ENCODE assay signal across 8 cellular contexts in the genomic region with DNA sequence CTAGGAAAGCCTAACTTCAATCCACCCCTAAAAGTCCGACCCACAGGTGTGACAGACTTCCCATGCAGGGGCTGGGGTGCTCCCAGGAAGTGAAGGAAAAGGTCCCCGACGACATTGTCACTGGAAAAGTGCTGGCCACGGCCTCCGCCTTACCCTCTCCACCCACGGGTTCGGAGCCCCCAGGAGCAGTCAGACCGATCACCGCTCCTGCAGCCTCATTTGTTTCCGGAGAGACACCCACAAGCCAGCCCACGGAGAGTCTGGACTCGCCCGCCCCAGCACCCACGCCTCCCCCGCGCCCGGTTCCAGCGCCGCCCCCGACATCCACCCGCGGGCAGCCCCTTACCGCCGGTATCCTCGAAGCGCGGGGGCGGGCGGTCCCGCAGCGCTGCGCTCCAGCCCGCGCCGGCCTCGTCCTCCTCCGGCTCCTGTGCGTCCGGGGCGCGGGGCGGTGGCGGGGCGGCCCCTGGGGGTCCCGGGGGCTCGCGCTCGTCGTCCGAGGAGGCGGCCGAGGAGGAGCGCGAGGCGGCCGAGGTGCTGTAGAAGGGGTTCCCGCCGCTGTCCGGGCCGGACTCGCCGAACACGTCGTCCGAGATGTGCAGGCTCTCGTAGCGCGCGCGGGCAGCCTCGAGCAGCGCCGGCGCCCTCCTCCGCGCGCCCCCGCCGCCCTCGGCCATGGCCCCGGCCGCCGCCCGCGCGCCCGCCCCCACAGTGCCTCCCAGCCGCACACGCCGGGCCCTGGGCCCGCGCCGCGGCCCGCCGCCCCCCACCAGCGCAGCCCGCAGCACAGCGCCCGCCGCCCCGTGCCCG. TPM values are rescaled to one million over a fixed set of nuclear protein-coding genes. Genes with fewer than 3 reads are reported as not detected.
DNase-seq lines count a peak whose midpoint lies in the region; ATAC-seq, FAIRE-seq and TF ChIP-seq lines count a peak whose summit lies in the region.

No MANE protein-coding gene starts in this region.

- DNase-seq in H1 (ENCODE audit: low read depth in 1 of 2, low spot score in 2 of 2), result peak in 1 of 2 experiments; percentile 60
- DNase-seq in pancreas, result peak; percentile 16 to 78 (median 44)
- DNase-seq in Kasumi-1 (lab: John Stamatoyannopoulos, UW), result no peak
- no peak for DNase-seq in NCI-H526 treated with DMSO at 0.1 percent for 48 hours (lab: John Stamatoyannopoulos, UW)
- no peak for DNase-seq in medulla oblongata (ENCODE audit: extremely low spot score)

- H3K4me3 ChIP-seq in H1 (ENCODE audit: extremely low read depth in 1 of 4, insufficient read depth in 2 of 4, low read depth in 3 of 4, low read length in 4 of 4) (peak overlapping the region; percentile 35 to 71 (median 69)), pancreas (peak overlapping the region; percentile 35 to 70 (median 64))

- 0 out of 4 replicates have a peak, but pooled peaks cover 0 to 1% of the 10 kb centered on the region in 2 experiments for H3K9me3 ChIP-seq in H1 (ENCODE audit: insufficient read depth in 2 of 2, low read depth in 1 of 2, low read length in 1 of 2)
- no peaks in the 10 kb centered on the region for H3K9me3 ChIP-seq in pancreas

- no peak overlapping the region for H3K27ac ChIP-seq in H1 (ENCODE audit: low read depth, low read length)
- peak overlapping the region in 1 of 4 donors; percentile 50 for H3K27ac ChIP-seq in pancreas

- peak overlapping the region; percentile 95 to 97 for H3K4me2 ChIP-seq in H1 (ENCODE audit: insufficient read depth in 1 of 2, low read depth in 2 of 2, low read length in 2 of 2)

- no peak for TF ChIP-seq CTCF in H1 (IDR thresholded peaks at IDR 0.05; ENCODE audit: control extremely low read depth in 1 of 3, insufficient read depth in 1 of 3, low read depth in 1 of 3, low read length in 3 of 3)
- TF ChIP-seq CTCF in pancreas (IDR thresholded peaks at IDR 0.05), result no peak

- no peaks in the 10 kb centered on the region for H3K36me3 ChIP-seq in H1 (ENCODE audit: control insufficient read depth in 2 of 4, insufficient read depth in 4 of 4, low read length in 3 of 4)
- H3K36me3 ChIP-seq in pancreas, result no peaks in the 10 kb centered on the region

- FAIRE-seq in H1 (lab: Jason Lieb, UNC), result no peak
- FAIRE-seq in pancreas (lab: Jason Lieb, UNC), result no peak

- intact Hi-C loops in pancreas (cut with DNase I), result no loop called here

- H4K20me1 ChIP-seq in H1 (replicated peaks in 1 of 2; ENCODE audit: control insufficient read depth in 1 of 2, insufficient read depth in 2 of 2, low read length in 2 of 2), result peaks cover 6 to 17% of the 10 kb centered on the region in 2 experiments

- H3K9ac ChIP-seq in H1 (replicated peaks in 1 of 4; ENCODE audit: extremely low read depth in 1 of 4, low read depth in 3 of 4, low read length in 3 of 4), result peak overlapping the region in 2 of 4 experiments; percentile 25 to 73; a peak in 2 of 7 replicates

- no peak for TF ChIP-seq POLR2A in H1 (IDR thresholded peaks at IDR 0.05; ENCODE audit: control extremely low read depth in 1 of 2, low read depth in 2 of 2, low read length in 2 of 2)

- H3K23ac ChIP-seq in H1 (ENCODE audit: insufficient read length), result no peak overlapping the region

- H3K56ac ChIP-seq in H1 (replicated peaks; ENCODE audit: insufficient read length, low read depth, low read length), result no peak overlapping the region

- no peak overlapping the region for H4K91ac ChIP-seq in H1 (replicated peaks; ENCODE audit: insufficient read length, low read length)

- H3K79me2 ChIP-seq in H1 (ENCODE audit: control insufficient read depth in 1 of 2, insufficient read depth in 2 of 2, low read length in 2 of 2), result peaks cover 3 to 43% of the 10 kb centered on the region in 2 experiments

- H3K27me3 ChIP-seq in H1 (replicated peaks in 1 of 4; ENCODE audit: control insufficient read depth in 3 of 4, extremely low read depth in 1 of 4, insufficient read depth in 3 of 4, low read length in 3 of 4) (peaks cover 0 to 17% (median 13%) of the 10 kb centered on the region in 4 experiments; a peak in 5 of 7 replicates), pancreas (no peaks in the 10 kb centered on the region)

- no peak overlapping the region for H2BK20ac ChIP-seq in H1 (ENCODE audit: low read length)

- peaks cover 18% of the 10 kb centered on the region; the same call in 1 of the 2 replicates for H3K23me2 ChIP-seq in H1 (ENCODE audit: low read depth, low read length)

- H4K8ac ChIP-seq in H1 (ENCODE audit: extremely low read depth, insufficient read depth, low read length), result no peak overlapping the region; the same call in 1 of the 2 replicates

- no peak overlapping the region for H2BK120ac ChIP-seq in H1 (replicated peaks; ENCODE audit: low read depth, low read length)

- H3K18ac ChIP-seq in H1 (ENCODE audit: extremely low read depth, low read length), result no peak overlapping the region

- no peak overlapping the region for H4K5ac ChIP-seq in H1 (ENCODE audit: insufficient read length, low read depth, low read length)

- CTCF ChIA-PET in H1 (lab: Charles Lee; ENCODE audit: partially characterized antibody), result no interaction called here

- no peak overlapping the region for H3K4ac ChIP-seq in H1 (replicated peaks; ENCODE audit: insufficient read length, low read depth, low read length)

- H2AK5ac ChIP-seq in H1 (ENCODE audit: low read depth, low read length), result no peak overlapping the region

- no peak overlapping the region for H3K14ac ChIP-seq in H1 (ENCODE audit: insufficient read length)

- no peak overlapping the region for H2BK15ac ChIP-seq in H1 (ENCODE audit: low read length)

- 4% methylated on average over 14 of the region's 103 CpGs; no CpG with 5 or more reads in 1 of the 2 experiments for WGBS in H1 (ENCODE audit: extremely low coverage in 1 of 2, insufficient coverage in 1 of 2, insufficient read length in 1 of 2, insufficient replicate concordance in 2 of 2, low coverage in 1 of 2, low lambda C conversion rate in 2 of 2, missing lambda C conversion rate in 1 of 2), 2 experiments
- WGBS in pancreas, 2 donors, result 1% methylated on average over 36 to 103 of the region's 103 CpGs

- no peak overlapping the region for H2AFZ ChIP-seq in H1 (ENCODE audit: low read length)

- TF ChIP-seq EP300 in Ishikawa (IDR thresholded peaks at IDR 0.05; ENCODE audit: borderline replicate concordance) (no peak), H1 (IDR thresholded peaks at IDR 0.05; ENCODE audit: borderline replicate concordance in 1 of 2, low read depth in 2 of 2, low read length in 2 of 2) (no peak)

- ATAC-seq in GM19035 (IDR thresholded peaks at IDR 0.05; ENCODE audit: unreplicated experiment), result peak; percentile 5
- peak in 2 of 4 donors; percentile 0 to 7 for ATAC-seq in pancreas
- ATAC-seq in GM18519 (IDR thresholded peaks at IDR 0.05; ENCODE audit: low FRiP score, unreplicated experiment), result no peak

- TF ChIP-seq RAD21 in Ishikawa (IDR thresholded peaks at IDR 0.05; ENCODE audit: low read depth) (no peak), H1 (IDR thresholded peaks at IDR 0.05 in 1 of 2, conservative IDR thresholded peaks at IDR 0.05 in 1 of 2; ENCODE audit: low read depth in 2 of 2, low read length in 2 of 2) (no peak)

- H3K4me1 ChIP-seq in H1 (replicated peaks in 1 of 4; ENCODE audit: control insufficient read depth in 3 of 4, insufficient read depth in 4 of 4, low read length in 3 of 4), result peaks cover 24 to 54% (median 31%) of the 10 kb centered on the region in 4 experiments
- H3K4me1 ChIP-seq in pancreas, result peaks cover 0 to 9% (median 8%) of the 10 kb centered on the region in 3 donors

- POLR2A ChIA-PET in H1 (lab: Charles Lee; ENCODE audit: partially characterized antibody), result interaction anchor here (0.9 to 1.6 kb wide), 2 partner anchors 26 to 217 kb away, joined by 4 to 5 read pairs; a partner anchor contains a TSS

- H3K79me1 ChIP-seq in H1 (ENCODE audit: low read depth, low read length), result peaks cover 4% of the 10 kb centered on the region; the same call in 1 of the 2 replicates

- no peak overlapping the region for H2BK12ac ChIP-seq in H1 (ENCODE audit: low read depth, low read length)

- H2BK5ac ChIP-seq in H1 (ENCODE audit: low read depth, low read length), result no peak overlapping the region

TF ChIP-seq in Ishikawa, 13 proteins besides CTCF, POLR2A, EP300 and RAD21 (continues in another document):
- TF ChIP-seq, protein P1, sequence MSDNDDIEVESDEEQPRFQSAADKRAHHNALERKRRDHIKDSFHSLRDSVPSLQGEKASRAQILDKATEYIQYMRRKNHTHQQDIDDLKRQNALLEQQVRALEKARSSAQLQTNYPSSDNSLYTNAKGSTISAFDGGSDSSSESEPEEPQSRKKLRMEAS (IDR thresholded peaks at IDR 0.05), result peak; percentile 33; the same call in 1 of the 2 replicates
- peak; percentile 72 for TF ChIP-seq EGR1 (IDR thresholded peaks at IDR 0.05)
- no peak for TF ChIP-seq YY1 (IDR thresholded peaks at IDR 0.05; ENCODE audit: low read depth)
- TF ChIP-seq TAF1 (IDR thresholded peaks at IDR 0.05; ENCODE audit: low read depth), result no peak
- TF ChIP-seq CEBPB (IDR thresholded peaks at IDR 0.05), result no peak
- TF ChIP-seq NFIC (IDR thresholded peaks at IDR 0.05), result no peak

TF ChIP-seq in H1, 55 proteins besides CTCF, POLR2A, EP300 and RAD21 (continues in another document):
- TF ChIP-seq KDM1A (IDR thresholded peaks at IDR 0.05; ENCODE audit: borderline replicate concordance, low read length), result no peak
- no peak for TF ChIP-seq CREB1 (IDR thresholded peaks at IDR 0.05)
- TF ChIP-seq KDM4A (IDR thresholded peaks at IDR 0.05; ENCODE audit: low read depth, low read length, severe bottlenecking), result peak; percentile 52
- TF ChIP-seq, protein P2, sequence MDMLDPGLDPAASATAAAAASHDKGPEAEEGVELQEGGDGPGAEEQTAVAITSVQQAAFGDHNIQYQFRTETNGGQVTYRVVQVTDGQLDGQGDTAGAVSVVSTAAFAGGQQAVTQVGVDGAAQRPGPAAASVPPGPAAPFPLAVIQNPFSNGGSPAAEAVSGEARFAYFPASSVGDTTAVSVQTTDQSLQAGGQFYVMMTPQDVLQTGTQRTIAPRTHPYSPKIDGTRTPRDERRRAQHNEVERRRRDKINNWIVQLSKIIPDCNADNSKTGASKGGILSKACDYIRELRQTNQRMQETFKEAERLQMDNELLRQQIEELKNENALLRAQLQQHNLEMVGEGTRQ (IDR thresholded peaks at IDR 0.05; ENCODE audit: low read length), result no peak
- peak; percentile 57; the same call in 1 of the 2 replicates for TF ChIP-seq EGR1 (IDR thresholded peaks at IDR 0.05; ENCODE audit: borderline replicate concordance, low read depth, low read length)
- no peak for TF ChIP-seq JUND (IDR thresholded peaks at IDR 0.05; ENCODE audit: low read length)

RNA-seq across cellular contexts. Expression of a gene that starts 0.7 kb away (rescaled TPM):
- total RNA-seq in H1 (2021; fragmentation: NEBNext Ultra II Directional; extraction: Animal tissue kit (Norgen Biotek cat#: 25700)), result 18.4 and 21.2 TPM in 2 replicates
- polyA plus RNA-seq in H1 (2011; rRNA removed) (16.3 and 17.2 TPM in 2 replicates), pancreas (1 to 10 TPM; 2.8 to 7.4 TPM)
- 19.2 TPM for polyA plus RNA-seq in H1 (2011; cell fraction: cytosol; rRNA removed)
- polyA plus RNA-seq in H1 (2011; cell fraction: nucleus; rRNA removed), result 26.3 TPM
- polyA plus RNA-seq in H1 (2012, experiment 1 of 2), result 14.3 to 21.6 TPM (median 19.5 TPM) in 4 replicates
- 13.3 TPM for polyA plus RNA-seq in H1 (2012, experiment 2 of 2)
- polyA plus RNA-seq in H1 (2013, experiment 1 of 2), result 11.0 TPM
- 12.3 TPM for polyA plus RNA-seq in H1 (2013, experiment 2 of 2)
- 27.6 and 30.6 TPM in 2 replicates for polyA minus RNA-seq in H1 (2011; rRNA and poly(A)+ RNA removed)
- polyA minus RNA-seq in H1 (2011; cell fraction: cytosol; rRNA and poly(A)+ RNA removed), result 13.5 TPM
- polyA minus RNA-seq in H1 (2011; cell fraction: nucleus; rRNA and poly(A)+ RNA removed), result 10.5 TPM
- total RNA-seq in pancreas, result 10 to 100 TPM in 4 of 6 donors, 1 to 10 TPM in 2; 6.2 to 17.2 (median 13.3) TPM

Comparison
In these comparisons a context has a peak if more than half of its experiments do, and no peak if none do; other contexts are left out.
1. DNase-seq: peak in pancreas (6 of 6); none in Kasumi-1 (0 of 2), NCI-H526 treated with DMSO at 0.1 percent for 48 hours (single experiment) and medulla oblongata (single experiment).